ENCODE assay signal across 26 cellular contexts in genomic region chr16:82055728-82056549, GRCh38. TPM values are rescaled to one million over a fixed set of nuclear protein-coding genes. Genes with fewer than 3 reads are reported as not detected.
DNase-seq lines count a peak whose midpoint lies in the region; ATAC-seq and TF ChIP-seq lines count a peak whose summit lies in the region.
"Had no signal": no experiment of that assay in that cellular context is flagged by ENCODE, and none has a peak within 500 bp of the region (broad histone marks: within the 10 kb centered on the region; RNA-seq: fewer than 3 reads in every experiment).

No MANE protein-coding gene starts in this region.

- no peak overlapping the region for H2BK12ac ChIP-seq in trophoblast cell (ENCODE audit: low read length)

- no peak overlapping the region for H3K9ac ChIP-seq in trophoblast cell (ENCODE audit: low read length)
- H3K9ac ChIP-seq: BLaER1 had no signal

- no peaks in the 10 kb centered on the region for H3K9me3 Mint-ChIP-seq in natural killer cell
- H3K9me3 Mint-ChIP-seq: activated T-helper 1 cell treated with anti-CD3 and anti-CD28 coated beads, Interleukin-12 subunit alpha, Interleukin-12 subunit beta, Interleukin-2, Interleukin-4 antibody, amounts not matched to agents 30 ng/mL and 10 ng/mL and 1 ng/mL, durations not matched to agents 14 hours and 24 hours and 36 hours; immature natural killer cell had no signal

- peaks cover 14 to 48% of the 10 kb centered on the region in 2 donors for H3K27me3 Mint-ChIP-seq in natural killer cell (ENCODE audit: low read depth in 2 of 2)
- H3K27me3 Mint-ChIP-seq: progenitor cell of endocrine pancreas had no signal

- H4K91ac ChIP-seq in trophoblast cell (ENCODE audit: low read depth, low read length): no peak overlapping the region

- H3K14ac ChIP-seq in trophoblast cell (ENCODE audit: low read length): no peak overlapping the region

- H3K27ac ChIP-seq in breast epithelium: peak overlapping the region; percentile 46 to 54
- H3K27ac ChIP-seq in foreskin keratinocyte: no peak overlapping the region
- H3K27ac ChIP-seq in prostate gland: no peak overlapping the region
- H3K27ac ChIP-seq in trophoblast cell (ENCODE audit: low read depth, low read length): no peak overlapping the region
- H3K27ac ChIP-seq: BLaER1 had no signal

- TF ChIP-seq CTCF in breast epithelium (IDR thresholded peaks at IDR 0.05) (no peak), foreskin keratinocyte (conservative IDR thresholded peaks at IDR 0.05) (no peak), prostate gland (IDR thresholded peaks at IDR 0.05) (no peak), natural killer cell (IDR thresholded peaks at IDR 0.05) (no peak)

- intact Hi-C loops in breast epithelium (cut with DNase I; ENCODE audit: low total_unique reads): no loop called here
- intact Hi-C loops in prostate gland (cut with DNase I): no loop called here
- intact Hi-C loops in posterior vena cava (cut with DNase I): no loop called here
- intact Hi-C loops in natural killer cell (cut with micrococcal nuclease): no loop called here

- H3K27me3 ChIP-seq in breast epithelium: peaks cover 0 to 4% of the 10 kb centered on the region in 2 donors
- H3K27me3 ChIP-seq in foreskin keratinocyte: no peaks in the 10 kb centered on the region
- no peaks in the 10 kb centered on the region for H3K27me3 ChIP-seq in prostate gland (replicated peaks; ENCODE audit: insufficient read depth)
- H3K27me3 ChIP-seq in trophoblast cell (ENCODE audit: insufficient read depth, low read length): no peaks in the 10 kb centered on the region
- H3K27me3 ChIP-seq: BLaER1 had no signal

- no peak overlapping the region for H2AFZ ChIP-seq in trophoblast cell (ENCODE audit: insufficient read depth, low read length, poor library complexity)

- H3K27ac Mint-ChIP-seq in natural killer cell: no peak overlapping the region
- H3K27ac Mint-ChIP-seq: activated T-helper 1 cell treated with anti-CD3 and anti-CD28 coated beads, Interleukin-12 subunit alpha, Interleukin-12 subunit beta, Interleukin-2, Interleukin-4 antibody, amounts not matched to agents 30 ng/mL and 10 ng/mL and 1 ng/mL, durations not matched to agents 14 hours and 24 hours and 36 hours; immature natural killer cell had no signal

- no peak overlapping the region for H3K4me3 Mint-ChIP-seq in natural killer cell
- H3K4me3 Mint-ChIP-seq: activated T-helper 1 cell treated with anti-CD3 and anti-CD28 coated beads, Interleukin-12 subunit alpha, Interleukin-12 subunit beta, Interleukin-2, Interleukin-4 antibody, amounts not matched to agents 30 ng/mL and 10 ng/mL and 1 ng/mL, durations not matched to agents 14 hours and 24 hours and 36 hours; immature natural killer cell; neural crest cell had no signal

- H4K8ac ChIP-seq in trophoblast cell (ENCODE audit: low read depth, low read length): no peak overlapping the region

- H3K4me1 Mint-ChIP-seq in natural killer cell: no peaks in the 10 kb centered on the region
- H3K4me1 Mint-ChIP-seq: immature natural killer cell had no signal

- H3K36me3 Mint-ChIP-seq in natural killer cell: no peaks in the 10 kb centered on the region
- H3K36me3 Mint-ChIP-seq: immature natural killer cell had no signal

- H3K4me1 ChIP-seq in breast epithelium (no peaks in the 10 kb centered on the region), foreskin keratinocyte (peaks cover 7% of the 10 kb centered on the region), prostate gland (replicated peaks) (no peaks in the 10 kb centered on the region), trophoblast cell (ENCODE audit: control insufficient read depth in 1 of 2, insufficient read depth in 2 of 2, low read length in 2 of 2) (no peaks in the 10 kb centered on the region)
- H3K4me1 ChIP-seq: BLaER1 had no signal

- H3K79me1 ChIP-seq in trophoblast cell (ENCODE audit: low read length): no peaks in the 10 kb centered on the region

- no peak for TF ChIP-seq POLR2A in breast epithelium (IDR thresholded peaks at IDR 0.05)
- no peak for TF ChIP-seq POLR2A in prostate gland (IDR thresholded peaks at IDR 0.05)

- DNase-seq in NCI-H1105 (lab: John Stamatoyannopoulos, UW) (peak; percentile 17), breast epithelium (ENCODE audit: low spot score in 2 of 2) (no peak), foreskin keratinocyte (peak; percentile 67 to 79), prostate gland (ENCODE audit: low spot score) (peak; percentile 50), posterior vena cava (ENCODE audit: low spot score) (no peak), natural killer cell (no peak), trophoblast cell (no peak)
- DNase-seq: activated CD4-positive, alpha-beta T cell treated with anti-CD3 and anti-CD28 coated beads, Interleukin-2, amount 50 U/mL, for 1 hour; activated naive CD4-positive, alpha-beta T cell treated with anti-CD3 and anti-CD28 coated beads, Interleukin-2, amount 50 U/mL, for 16 hours; anterior cingulate cortex; central memory CD4-positive, alpha-beta T cell; foreskin melanocyte; H7; immature natural killer cell; MV-4-11; NCI-H1694; RPMI8226; stimulated activated CD8-positive, alpha-beta memory T cell treated with anti-CD3 and anti-CD28 coated beads, Interleukin-4, amount 100 ng/mL, for 48 hours had no signal

- no peak overlapping the region for H2BK120ac ChIP-seq in trophoblast cell (ENCODE audit: insufficient read depth, low read length, poor library complexity)

- 40% methylated on average over 8 of the region's 8 CpGs for WGBS in prostate gland
- no CpG with 5 or more reads among the region's 8 CpGs for WGBS in trophoblast cell (ENCODE audit: extremely low coverage, insufficient coverage, insufficient read length)

- no peak overlapping the region for H3K23ac ChIP-seq in trophoblast cell (ENCODE audit: low read length)

- no peak overlapping the region for H3K18ac ChIP-seq in trophoblast cell (ENCODE audit: low read length)

- H3K36me3 ChIP-seq in breast epithelium: no peaks in the 10 kb centered on the region
- no peaks in the 10 kb centered on the region for H3K36me3 ChIP-seq in prostate gland
- H3K36me3 ChIP-seq in trophoblast cell (ENCODE audit: control insufficient read depth in 1 of 2, insufficient read depth in 2 of 2, low read length in 2 of 2): no peaks in the 10 kb centered on the region
- H3K36me3 ChIP-seq: BLaER1 had no signal

- H3K9me3 ChIP-seq in breast epithelium (no peaks in the 10 kb centered on the region), prostate gland (no peaks in the 10 kb centered on the region), trophoblast cell (ENCODE audit: insufficient read depth, low read depth, low read length) (no peaks in the 10 kb centered on the region)
- H3K9me3 ChIP-seq: BLaER1 had no signal

- H3K4me3 ChIP-seq in breast epithelium: no peak overlapping the region
- no peak overlapping the region for H3K4me3 ChIP-seq in prostate gland
- H3K4me3 ChIP-seq in trophoblast cell (ENCODE audit: low read depth, low read length): no peak overlapping the region
- H3K4me3 ChIP-seq: BLaER1, GM12878 had no signal

- H3K4ac ChIP-seq in trophoblast cell (ENCODE audit: low read depth, low read length): no peak overlapping the region

- no peak overlapping the region for H2AK5ac ChIP-seq in trophoblast cell (ENCODE audit: low read length)

- ATAC-seq in foreskin keratinocyte (peak; percentile 20), GM21360 (IDR thresholded peaks at IDR 0.05; ENCODE audit: unreplicated experiment) (no peak), natural killer cell (no peak)
- ATAC-seq: GM12878, SK-N-SH treated with all-trans-retinoic acid at 6 μM for 48 hours had no signal

- no peak overlapping the region for H4K12ac ChIP-seq in trophoblast cell (ENCODE audit: low read depth, low read length)

- H3K4me2 ChIP-seq in trophoblast cell (ENCODE audit: low read length): no peak overlapping the region
- H3K4me2 ChIP-seq: BLaER1 had no signal

- H3K79me2 ChIP-seq in trophoblast cell (ENCODE audit: control insufficient read depth, insufficient read depth, low read length, poor library complexity): no peaks in the 10 kb centered on the region

- no peak overlapping the region for H2BK5ac ChIP-seq in trophoblast cell (ENCODE audit: low read depth, low read length, poor library complexity)

RNA-seq across cellular contexts. Expression of gene HSD17B2, which starts 20.9 kb away (rescaled TPM):
- total RNA-seq in breast epithelium: 1 to 10 TPM in 2 of 3 donors, not detected in 1; 4.5 to 8.8 TPM
- total RNA-seq in foreskin keratinocyte: 1.3 and 1.6 TPM in 2 replicates
- polyA plus RNA-seq in foreskin keratinocyte: 1.5 and 2.0 TPM in 2 replicates
- 1 to 10 TPM in 1 of 2 donors, under 1 TPM in 1; 0.80 to 1.0 TPM for total RNA-seq in prostate gland
- not detected for total RNA-seq in posterior vena cava
- total RNA-seq in natural killer cell: not detected
- polyA plus RNA-seq in trophoblast cell (2013): not detected in 2 replicates
- total RNA-seq: activated T-helper 1 cell treated with anti-CD3 and anti-CD28 coated beads, Interleukin-12 subunit alpha, Interleukin-12 subunit beta, Interleukin-2, Interleukin-4 antibody, amounts not matched to agents 30 ng/mL and 10 ng/mL and 1 ng/mL, durations not matched to agents 14 hours and 24 hours and 36 hours; GM12878; H7; neural crest cell; T-helper 2 cell treated with Interferon-gamma antibody and Interleukin-4, amounts not matched to agents 100 ng/mL and 5 ng/mL, for 36 hours had no signal
- polyA plus RNA-seq: GM12878, immature natural killer cell had no signal

RNA-seq across cellular contexts. Expression of gene SDR42E1, which starts 44.7 kb away (rescaled TPM):
- total RNA-seq in breast epithelium (10 to 100 TPM in 1 of 3 donors, 1 to 10 TPM in 1, under 1 TPM in 1; 0.16 to 11.7 (median 6.9) TPM), foreskin keratinocyte (13.2 and 16.0 TPM in 2 replicates), prostate gland (1 to 10 TPM; 5.5 to 7.2 TPM), posterior vena cava (under 1 TPM; 0.24 to 0.46 TPM), natural killer cell (1 to 10 TPM; 3.6 to 8.5 (median 6.3) TPM)
- polyA plus RNA-seq in foreskin keratinocyte: 4.5 and 4.8 TPM in 2 replicates
- 0.07 and 0.12 TPM in 2 replicates for polyA plus RNA-seq in trophoblast cell (2013)
- total RNA-seq: neural crest cell had no signal

Comparison
In these comparisons a context has a peak if more than half of its experiments do, and no peak if none do; other contexts are left out.
1. DNase-seq: peak in NCI-H1105 (single experiment), foreskin keratinocyte (2 of 2) and prostate gland (single experiment); none in breast epithelium (0 of 2), posterior vena cava (single experiment), natural killer cell (single experiment) and trophoblast cell (0 of 2).
2. H3K27ac ChIP-seq: peak in breast epithelium (2 of 2); none in foreskin keratinocyte (single experiment), prostate gland (0 of 2) and trophoblast cell (single experiment).